In the genomic region with DNA sequence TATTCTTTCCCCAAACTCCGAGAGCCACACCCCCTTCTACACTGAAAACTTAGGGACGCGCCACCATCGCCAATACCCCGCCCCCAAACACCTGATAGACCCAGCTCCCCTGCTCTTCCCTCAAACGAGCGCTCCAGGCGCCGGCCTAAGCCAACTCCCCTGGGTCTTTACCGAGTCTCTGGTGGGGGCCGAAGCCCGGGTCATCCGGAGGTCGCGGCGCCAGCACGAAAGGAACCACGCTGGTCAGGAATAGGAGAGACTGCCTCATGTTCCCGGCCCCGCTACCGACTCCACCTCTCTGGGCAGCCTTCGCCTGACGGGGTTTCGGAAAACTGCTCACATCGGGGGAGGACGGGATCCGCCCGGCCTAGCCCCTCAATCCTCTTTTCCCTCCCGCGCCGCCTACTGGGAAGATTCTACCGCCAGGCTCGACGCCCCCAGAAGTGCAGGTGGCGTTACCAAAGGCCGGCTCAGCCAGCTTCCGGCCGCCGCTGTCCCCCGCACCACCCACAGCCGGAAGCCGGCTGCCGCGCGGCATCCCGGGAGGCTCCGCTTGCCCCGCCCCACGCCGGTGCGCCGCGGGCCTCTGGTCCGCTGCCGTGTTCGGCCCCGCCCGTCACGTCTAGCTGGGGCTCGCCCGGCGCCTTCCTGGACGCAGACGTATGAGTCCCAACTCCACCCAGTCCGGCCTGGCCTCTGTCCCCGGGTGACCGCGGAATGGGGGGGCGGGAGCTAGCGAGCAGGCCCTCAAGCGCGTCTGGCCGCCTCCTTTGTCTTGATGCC, we compare ENCODE assay signal across 8 cellular contexts. TPM values are rescaled to one million over a fixed set of nuclear protein-coding genes. Genes with fewer than 3 reads are reported as not detected.
DNase-seq lines count a peak whose midpoint lies in the region; ATAC-seq and TF ChIP-seq lines count a peak whose summit lies in the region.

A gene (minus strand): TSS at position 493 of the 783 bp plus-strand sequence. CDS start 225 bp downstream, at position 268.

- H3K27ac ChIP-seq in IMR-90 (ENCODE audit: insufficient read depth, low read length), result peak within 1 kb of the TSS; percentile 97

- peak within 1 kb of the TSS; percentile 92 for H2BK5ac ChIP-seq in IMR-90 (ENCODE audit: low read depth, low read length, poor library complexity, severe bottlenecking)

- peak within 1 kb of the TSS; percentile 94 for H3K18ac ChIP-seq in IMR-90 (ENCODE audit: low read depth, low read length)

- peak within 1 kb of the TSS; percentile 89 for H3K56ac ChIP-seq in IMR-90 (ENCODE audit: extremely low read depth, insufficient read depth, low read length)

- peak within 1 kb of the TSS; percentile 81 for H2AK5ac ChIP-seq in IMR-90 (ENCODE audit: low read depth, low read length)

- BruUV-seq in IMR-90 (replicated peaks; lab: Mats Ljungman, UMichigan), result no TSS peak

- CTCF ChIA-PET in IMR-90 (lab: Yijun Ruan, JAX), result interaction anchor here (0.6 to 1.0 kb wide), 3 partner anchors 215 to 347 kb away, joined by 3 to 7 read pairs (median 3); no protein-coding TSS in a partner anchor

- intact Hi-C loops in IMR-90 (cut with micrococcal nuclease), result loop anchor here (2.0 to 5.0 kb wide), 2 partner anchors 75 to 397 kb away; a partner anchor contains a TSS

- H3K9me3 ChIP-seq in IMR-90 (ENCODE audit: control insufficient read depth, insufficient read depth, low read length) (no peaks in the 10 kb centered on the region), mucosa of stomach (ENCODE audit: control insufficient read depth, low read length) (no peaks in the 10 kb centered on the region)

- peak within 1 kb of the TSS; percentile 99 for H4K5ac ChIP-seq in IMR-90 (ENCODE audit: low read depth, low read length)

- peak within 1 kb of the TSS; percentile 99 for H3K4me2 ChIP-seq in IMR-90 (ENCODE audit: low read depth, low read length)

- TF ChIP-seq POLR2A in IMR-90 (IDR thresholded peaks at IDR 0.05; ENCODE audit: low read depth, low read length), result peak; percentile 93

- peaks cover 19% of the 10 kb centered on the region; the same call in 1 of the 2 replicates for H4K20me1 ChIP-seq in IMR-90 (ENCODE audit: insufficient read depth, low read length)

- H3K4me1 ChIP-seq in IMR-90 (ENCODE audit: control insufficient read depth, insufficient read depth, low read length) (peaks cover 4% of the 10 kb centered on the region), mucosa of stomach (ENCODE audit: control insufficient read depth, insufficient read depth, low read length) (peaks cover 6% of the 10 kb centered on the region)

- H3K36me3 ChIP-seq in IMR-90 (ENCODE audit: control insufficient read depth, insufficient read depth, low read length), result peaks cover 2% of the 10 kb centered on the region; the same call in 1 of the 2 replicates
- no peaks in the 10 kb centered on the region for H3K36me3 ChIP-seq in mucosa of stomach (ENCODE audit: control insufficient read depth, insufficient read depth, low read length)

- WGBS in IMR-90 (ENCODE audit: extremely low coverage in 2 of 2, insufficient read length in 1 of 2), 2 experiments, result 0% methylated on average over 34 of the region's 73 CpGs; no CpG with 5 or more reads in 1 of the 2 experiments

- ATAC-seq in GM21528 (IDR thresholded peaks at IDR 0.05; ENCODE audit: low FRiP score, unreplicated experiment) (peak; percentile 88), IMR-90 (ENCODE audit: low read depth) (peak; percentile 92)

- TF ChIP-seq RAD21 in IMR-90 (IDR thresholded peaks at IDR 0.05; ENCODE audit: low read length), result peak; percentile 46

- H2BK120ac ChIP-seq in IMR-90 (ENCODE audit: low read depth, low read length), result peak within 1 kb of the TSS; percentile 63

- dilution Hi-C loops in IMR-90 (cut with HindIII; ENCODE audit: low sequenced_read_pairs, unreplicated experiment), result no loop called here

- DNase-seq in DMS153 (lab: John Stamatoyannopoulos, UW) (peak; percentile 72), IMR-90 (peak; percentile 95), OCI-M2 (lab: John Stamatoyannopoulos, UW; ENCODE audit: unreplicated experiment) (peak; percentile 49), activated T-cell treated with anti-CD3 and anti-CD28 coated beads for 48 hours (ENCODE audit: low read depth) (peak; percentile 93), epithelial cell of proximal tubule (ENCODE audit: low read depth) (no peak)
- DNase-seq in stimulated activated CD8-positive, alpha-beta memory T cell treated with anti-CD3 and anti-CD28 coated beads, Interleukin-7, amount 100 ng/mL, for 1 hour (ENCODE audit: low read depth in 2 of 2), result peak; percentile 62 to 75

- H3K4me3 ChIP-seq in IMR-90 (ENCODE audit: insufficient read depth, low read depth, low read length) (peak within 1 kb of the TSS; percentile 83), epithelial cell of proximal tubule (ENCODE audit: low read depth, low read length) (peak within 1 kb of the TSS; percentile 81), mucosa of stomach (ENCODE audit: low read length) (peak within 1 kb of the TSS; percentile 71)

- in situ Hi-C loops in IMR-90 (cut with MboI; ENCODE audit: low sequenced_read_pairs), result no loop called here

- H3K4ac ChIP-seq in IMR-90 (ENCODE audit: low read depth, low read length), result peak within 1 kb of the TSS; percentile 90

- H2BK15ac ChIP-seq in IMR-90 (ENCODE audit: low read depth, low read length), result peak within 1 kb of the TSS; percentile 81; the same call in 2 of the 3 replicates

- peak within 1 kb of the TSS; percentile 91 for H4K91ac ChIP-seq in IMR-90 (ENCODE audit: insufficient read depth, low read depth, low read length)

- H2AFZ ChIP-seq in IMR-90 (replicated peaks; ENCODE audit: low read length, poor library complexity), result peak within 1 kb of the TSS; percentile 95

- H3K14ac ChIP-seq in IMR-90 (replicated peaks; ENCODE audit: low read depth, low read length), result peak within 1 kb of the TSS; percentile 89

- peak within 1 kb of the TSS; percentile 88 for H3K23ac ChIP-seq in IMR-90 (ENCODE audit: low read depth, low read length)

- H3K9ac ChIP-seq in IMR-90 (ENCODE audit: low read depth, low read length), result peak within 1 kb of the TSS; percentile 100
- H3K9ac ChIP-seq in mucosa of stomach (ENCODE audit: low read length), result peak within 1 kb of the TSS; percentile 94

- no peak within 1 kb of the TSS for H2BK20ac ChIP-seq in IMR-90 (ENCODE audit: low read depth, low read length)

- peaks cover 5 to 42% of the 10 kb centered on the region in 2 experiments; a peak in 3 of 4 replicates for H3K79me1 ChIP-seq in IMR-90 (ENCODE audit: low read depth in 1 of 2, low read length in 2 of 2)

- H3K27me3 ChIP-seq in IMR-90 (ENCODE audit: control insufficient read depth, insufficient read depth, low read length), result no peaks in the 10 kb centered on the region
- H3K27me3 ChIP-seq in mucosa of stomach (ENCODE audit: control insufficient read depth, insufficient read depth, low read length), result no peaks in the 10 kb centered on the region

- POLR2A ChIA-PET in IMR-90 (lab: Charles Lee; ENCODE audit: unreplicated experiment), result interaction anchor here (0.6 to 1.4 kb wide), 4 partner anchors 9 to 76 kb away, joined by 3 to 5 read pairs (median 3); a partner anchor contains a TSS

- peak within 1 kb of the TSS; percentile 97 for H2AK9ac ChIP-seq in IMR-90 (replicated peaks; ENCODE audit: low read depth, low read length, poor library complexity)

- H3K9me1 ChIP-seq in IMR-90 (ENCODE audit: insufficient read depth, low read length), result peaks cover 3% of the 10 kb centered on the region; the same call in 1 of the 2 replicates

- peak; percentile 64 for TF ChIP-seq CTCF in IMR-90 (conservative IDR thresholded peaks at IDR 0.05; ENCODE audit: low read depth, low read length)
- peak; percentile 58 for TF ChIP-seq CTCF in epithelial cell of proximal tubule (conservative IDR thresholded peaks at IDR 0.05; ENCODE audit: low read depth, low read length)

- peak within 1 kb of the TSS; percentile 92 to 97 for H4K8ac ChIP-seq in IMR-90 (ENCODE audit: low read depth in 2 of 2, low read length in 2 of 2)

TF ChIP-seq in IMR-90, 13 proteins besides CTCF, POLR2A, EP300 and RAD21 (continues in another document):
- TF ChIP-seq, protein P1, sequence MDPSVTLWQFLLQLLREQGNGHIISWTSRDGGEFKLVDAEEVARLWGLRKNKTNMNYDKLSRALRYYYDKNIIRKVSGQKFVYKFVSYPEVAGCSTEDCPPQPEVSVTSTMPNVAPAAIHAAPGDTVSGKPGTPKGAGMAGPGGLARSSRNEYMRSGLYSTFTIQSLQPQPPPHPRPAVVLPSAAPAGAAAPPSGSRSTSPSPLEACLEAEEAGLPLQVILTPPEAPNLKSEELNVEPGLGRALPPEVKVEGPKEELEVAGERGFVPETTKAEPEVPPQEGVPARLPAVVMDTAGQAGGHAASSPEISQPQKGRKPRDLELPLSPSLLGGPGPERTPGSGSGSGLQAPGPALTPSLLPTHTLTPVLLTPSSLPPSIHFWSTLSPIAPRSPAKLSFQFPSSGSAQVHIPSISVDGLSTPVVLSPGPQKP (IDR thresholded peaks at IDR 0.05; ENCODE audit: borderline replicate concordance, low read depth, low read length), result 0 out of 2 replicates have a peak, but pooled peaks have one; percentile 63
- TF ChIP-seq CEBPB (IDR thresholded peaks at IDR 0.05; ENCODE audit: low read depth, low read length), result no peak
- TF ChIP-seq FOS (IDR thresholded peaks at IDR 0.05; ENCODE audit: low read depth, low read length), result no peak
- TF ChIP-seq, protein P2, sequence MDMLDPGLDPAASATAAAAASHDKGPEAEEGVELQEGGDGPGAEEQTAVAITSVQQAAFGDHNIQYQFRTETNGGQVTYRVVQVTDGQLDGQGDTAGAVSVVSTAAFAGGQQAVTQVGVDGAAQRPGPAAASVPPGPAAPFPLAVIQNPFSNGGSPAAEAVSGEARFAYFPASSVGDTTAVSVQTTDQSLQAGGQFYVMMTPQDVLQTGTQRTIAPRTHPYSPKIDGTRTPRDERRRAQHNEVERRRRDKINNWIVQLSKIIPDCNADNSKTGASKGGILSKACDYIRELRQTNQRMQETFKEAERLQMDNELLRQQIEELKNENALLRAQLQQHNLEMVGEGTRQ (IDR thresholded peaks at IDR 0.05; ENCODE audit: low read depth, low read length), result no peak
- no peak for TF ChIP-seq BHLHE40 (IDR thresholded peaks at IDR 0.05; ENCODE audit: low read depth, low read length)
- no peak for TF ChIP-seq RFX5 (IDR thresholded peaks at IDR 0.05; ENCODE audit: low read depth, low read length)
- TF ChIP-seq MAZ (IDR thresholded peaks at IDR 0.05; ENCODE audit: borderline replicate concordance, low read depth, low read length), result peak; percentile 96
- no peak for TF ChIP-seq CHD1 (IDR thresholded peaks at IDR 0.05; ENCODE audit: low read depth, low read length)
- TF ChIP-seq MXI1 (IDR thresholded peaks at IDR 0.05; ENCODE audit: borderline replicate concordance, low read depth, low read length), result peak; percentile 86; the same call in 1 of the 2 replicates
- peak; percentile 10 for TF ChIP-seq RCOR1 (IDR thresholded peaks at IDR 0.05; ENCODE audit: insufficient replicate concordance, low read length)
- TF ChIP-seq NFE2L2 (IDR thresholded peaks at IDR 0.05; ENCODE audit: low read depth, low read length), result no peak
- no peak for TF ChIP-seq MAFK (IDR thresholded peaks at IDR 0.05; ENCODE audit: low read depth, low read length)

RNA-seq across cellular contexts. Expression of the gene that starts here (rescaled TPM):
- total RNA-seq in IMR-90 (2012; rRNA removed) (34.4 and 46.4 TPM in 2 replicates), epithelial cell of proximal tubule (24.3 and 28.1 TPM in 2 replicates)
- polyA plus RNA-seq in IMR-90 (2012; rRNA removed), result 8.8 and 9.6 TPM in 2 replicates
- 3.3 and 3.7 TPM in 2 replicates for polyA plus RNA-seq in IMR-90 (2012; cell fraction: cytosol; rRNA removed)
- polyA plus RNA-seq in IMR-90 (2012; cell fraction: nucleus; rRNA removed; ENCODE audit: low replicate concordance), result 6.7 and 21.4 TPM in 2 replicates
